In the genomic region with DNA sequence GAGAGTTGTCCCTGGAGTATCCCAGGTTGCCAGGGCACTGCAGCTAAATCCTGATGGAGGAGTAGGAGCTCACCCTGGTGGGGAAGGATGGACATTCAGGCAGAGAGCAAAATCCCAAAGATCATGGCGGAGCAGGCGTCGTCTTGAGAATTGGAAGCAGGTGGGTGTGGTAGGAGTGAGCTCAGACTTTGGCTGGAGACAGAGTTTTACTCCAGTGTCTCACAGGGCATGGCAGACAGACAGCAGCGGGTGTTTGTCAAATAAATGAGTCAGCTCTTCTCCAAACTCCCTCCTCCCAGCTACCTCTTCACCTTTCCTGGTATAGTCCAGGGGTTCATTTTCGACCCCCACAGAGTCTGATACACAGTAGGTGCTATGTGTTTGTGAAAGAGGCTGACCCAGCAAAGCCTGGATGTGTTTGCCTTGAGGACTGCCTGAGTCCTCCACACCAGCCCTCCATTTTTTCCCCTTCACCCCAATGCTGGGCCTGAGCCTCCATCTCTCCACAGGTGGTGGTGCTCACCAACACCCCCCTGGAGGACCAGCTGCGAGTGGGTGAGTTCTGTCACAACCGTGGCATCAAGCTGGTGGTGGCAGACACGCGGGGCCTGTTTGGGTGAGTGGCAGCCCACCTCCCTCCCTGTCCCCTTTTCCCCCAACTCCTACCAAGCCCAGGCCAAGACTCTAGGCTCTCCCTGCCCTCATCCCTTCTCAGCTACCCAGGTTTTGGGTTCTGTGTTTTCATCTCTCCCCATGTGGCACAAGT, we compare ENCODE assay signal across 12 cellular contexts. TPM values are rescaled to one million over a fixed set of nuclear protein-coding genes. Genes with fewer than 3 reads are reported as not detected.
A peak's percentile ranks its signal among the peaks of the same experiment; 100 is the strongest.
DNase-seq lines count a peak whose midpoint lies in the region; ATAC-seq and TF ChIP-seq lines count a peak whose summit lies in the region.
"Had no signal": no experiment of that assay in that cellular context is flagged by ENCODE, and none has a peak within 500 bp of the region (broad histone marks: within the 10 kb centered on the region; RNA-seq: fewer than 3 reads in every experiment).

No MANE protein-coding gene starts in this region.

- H3K4me2 ChIP-seq in IMR-90 (ENCODE audit: low read depth, low read length) = no peak overlapping the region

- ATAC-seq in IMR-90 (ENCODE audit: low read depth) = peak; percentile 34; the same call in 1 of the 2 replicates
- ATAC-seq in right lobe of liver = peak; percentile 41 to 85 (median 70)
- no peak for ATAC-seq in GM19452 (IDR thresholded peaks at IDR 0.05; ENCODE audit: unreplicated experiment)
- no peak for ATAC-seq in HG02610 (IDR thresholded peaks at IDR 0.05; ENCODE audit: unreplicated experiment)
- ATAC-seq in GM19324 (IDR thresholded peaks at IDR 0.05; ENCODE audit: low FRiP score, unreplicated experiment) = no peak

- peaks cover 18% of the 10 kb centered on the region for H3K4me1 ChIP-seq in IMR-90 (ENCODE audit: control insufficient read depth, insufficient read depth, low read length)
- peaks cover 8% of the 10 kb centered on the region for H3K4me1 ChIP-seq in colonic mucosa
- peaks cover 0 to 28% (median 0%) of the 10 kb centered on the region in 4 donors for H3K4me1 ChIP-seq in right lobe of liver

- POLR2A ChIA-PET in IMR-90 (lab: Charles Lee; ENCODE audit: unreplicated experiment) = no interaction called here

- TF ChIP-seq POLR2A in IMR-90 (IDR thresholded peaks at IDR 0.05; ENCODE audit: low read depth, low read length) = no peak
- no peak for TF ChIP-seq POLR2A in right lobe of liver (IDR thresholded peaks at IDR 0.05)

- peaks cover 42 to 65% of the 10 kb centered on the region in 2 experiments for H3K79me1 ChIP-seq in IMR-90 (ENCODE audit: low read depth in 1 of 2, low read length in 2 of 2)

- H2AK5ac ChIP-seq in IMR-90 (ENCODE audit: low read depth, low read length) = no peak overlapping the region

- no peak overlapping the region for H4K8ac ChIP-seq in IMR-90 (ENCODE audit: low read depth in 2 of 2, low read length in 2 of 2)

- no peak overlapping the region for H3K56ac ChIP-seq in IMR-90 (ENCODE audit: extremely low read depth, insufficient read depth, low read length)

- H4K91ac ChIP-seq in IMR-90 (ENCODE audit: insufficient read depth, low read depth, low read length) = no peak overlapping the region

- H3K27me3 ChIP-seq in IMR-90 (ENCODE audit: control insufficient read depth, insufficient read depth, low read length) (no peaks in the 10 kb centered on the region; the same call in 1 of the 2 replicates), colonic mucosa (no peaks in the 10 kb centered on the region), right lobe of liver (no peaks in the 10 kb centered on the region)

- no peak overlapping the region for H2BK20ac ChIP-seq in IMR-90 (ENCODE audit: low read depth, low read length)

- dilution Hi-C loops in IMR-90 (cut with HindIII; ENCODE audit: low sequenced_read_pairs, unreplicated experiment) = no loop called here

- no peak overlapping the region for H3K27ac ChIP-seq in IMR-90 (ENCODE audit: insufficient read depth, low read length)
- H3K27ac ChIP-seq in colonic mucosa = no peak overlapping the region
- H3K27ac ChIP-seq in right lobe of liver = peak overlapping the region in 1 of 3 donors; percentile 50
- H3K27ac ChIP-seq: lower lobe of right lung had no signal

- no peak overlapping the region for H3K14ac ChIP-seq in IMR-90 (replicated peaks; ENCODE audit: low read depth, low read length)

- no peak overlapping the region for H4K5ac ChIP-seq in IMR-90 (ENCODE audit: low read depth, low read length)

- H3K9ac ChIP-seq in IMR-90 (ENCODE audit: low read depth, low read length) (no peak overlapping the region), colonic mucosa (ENCODE audit: low read depth in 2 of 2, low read length in 2 of 2) (no peak overlapping the region)

- TF ChIP-seq RAD21 in IMR-90 (IDR thresholded peaks at IDR 0.05; ENCODE audit: low read length) = no peak

- H2BK120ac ChIP-seq in IMR-90 (ENCODE audit: low read depth, low read length) = no peak overlapping the region

- H2BK15ac ChIP-seq in IMR-90 (ENCODE audit: low read depth, low read length) = no peak overlapping the region

- H3K36me3 ChIP-seq in IMR-90 (ENCODE audit: control insufficient read depth, insufficient read depth, low read length) (peaks cover 83% of the 10 kb centered on the region), colonic mucosa (peaks cover 42% of the 10 kb centered on the region), right lobe of liver (peaks cover 9 to 72% (median 41%) of the 10 kb centered on the region in 4 donors)

- H3K4ac ChIP-seq in IMR-90 (ENCODE audit: low read depth, low read length) = no peak overlapping the region

- H2AK9ac ChIP-seq in IMR-90 (replicated peaks; ENCODE audit: low read depth, low read length, poor library complexity) = no peak overlapping the region

- 100% methylated on average over 2 of the region's 9 CpGs; no CpG with 5 or more reads in 1 of the 2 experiments for WGBS in IMR-90 (ENCODE audit: extremely low coverage in 2 of 2, insufficient read length in 1 of 2), 2 experiments
- no CpG with 5 or more reads among the region's 9 CpGs for WGBS in right lobe of liver (ENCODE audit: insufficient coverage, low coverage, low lambda C conversion rate, missing lambda C conversion rate)

- no peak overlapping the region for H2BK5ac ChIP-seq in IMR-90 (ENCODE audit: low read depth, low read length, poor library complexity, severe bottlenecking)

- in situ Hi-C loops in IMR-90 (cut with MboI; ENCODE audit: low sequenced_read_pairs) = loop anchor here (25.0 kb wide), 1 partner anchor 437 kb away; the partner anchor contains the start of gene CFP
- in situ Hi-C loops in ACHN (cut with HindIII; ENCODE audit: low pct_ligation_motif_present, low pct_unique_long_range_greater_than_20kb, low sequenced_read_pairs) = no loop called here

- H3K9me3 ChIP-seq in IMR-90 (ENCODE audit: control insufficient read depth, insufficient read depth, low read length) (no peaks in the 10 kb centered on the region), colonic mucosa (no peaks in the 10 kb centered on the region), right lobe of liver (no peaks in the 10 kb centered on the region)
- H3K9me3 ChIP-seq: lower lobe of right lung had no signal

- H3K4me3 ChIP-seq in IMR-90 (ENCODE audit: insufficient read depth, low read depth, low read length) = no peak overlapping the region
- H3K4me3 ChIP-seq in colonic mucosa = no peak overlapping the region
- no peak overlapping the region for H3K4me3 ChIP-seq in right lobe of liver
- H3K4me3 ChIP-seq: lower lobe of right lung had no signal

- no peak overlapping the region for H3K23ac ChIP-seq in IMR-90 (ENCODE audit: low read depth, low read length)

- peaks cover 78% of the 10 kb centered on the region for H4K20me1 ChIP-seq in IMR-90 (ENCODE audit: insufficient read depth, low read length)

- DNase-seq in AG09319 (ENCODE audit: extremely low read depth, low read depth) (peak; percentile 73), IMR-90 (peak; percentile 65), colonic mucosa (peak; percentile 65), right lobe of liver (no peak), ACHN (no peak)
- DNase-seq: DMS153, Karpas-422, lower lobe of right lung, OCI-M1 had no signal

- intact Hi-C loops in IMR-90 (cut with micrococcal nuclease) (no loop called here), colonic mucosa (cut with DNase I) (no loop called here), right lobe of liver (cut with DNase I) (no loop called here)

- BruUV-seq in IMR-90 (replicated peaks; lab: Mats Ljungman, UMichigan) = no TSS peak

- CTCF ChIA-PET in IMR-90 (lab: Yijun Ruan, JAX) = interaction anchor here (0.6 kb wide), 1 partner anchor 331 kb away, joined by 3 read pairs; no protein-coding TSS in a partner anchor

- H3K18ac ChIP-seq in IMR-90 (ENCODE audit: low read depth, low read length) = no peak overlapping the region

- H2AFZ ChIP-seq in IMR-90 (replicated peaks; ENCODE audit: low read length, poor library complexity) = no peak overlapping the region

- peaks cover 5% of the 10 kb centered on the region; the same call in 1 of the 2 replicates for H3K9me1 ChIP-seq in IMR-90 (ENCODE audit: insufficient read depth, low read length)

- TF ChIP-seq CTCF in AG09319 (IDR thresholded peaks at IDR 0.05; ENCODE audit: low read depth, low read length) (peak; percentile 50), IMR-90 (conservative IDR thresholded peaks at IDR 0.05; ENCODE audit: low read depth, low read length) (peak; percentile 25; the same call in 1 of the 2 replicates), colonic mucosa (IDR thresholded peaks at IDR 0.05) (no peak), right lobe of liver (IDR thresholded peaks at IDR 0.05) (peak in 2 of 4 donors; percentile 8 to 15)

RNA-seq across cellular contexts. Expression of gene UBA1, which starts 6.9 kb away (rescaled TPM):
- total RNA-seq in IMR-90 (2012; rRNA removed) (256 and 299 TPM in 2 replicates), colonic mucosa (100 to 1,000 TPM; 237 to 327 TPM), right lobe of liver (100 to 1,000 TPM in 4 of 6 experiments, 10 to 100 TPM in 2; 85.1 to 120 (median 107) TPM)
- polyA plus RNA-seq in IMR-90 (2012; rRNA removed) = 343 and 366 TPM in 2 replicates
- polyA plus RNA-seq in IMR-90 (2012; cell fraction: cytosol; rRNA removed) = 253 and 341 TPM in 2 replicates
- 285 and 480 TPM in 2 replicates for polyA plus RNA-seq in IMR-90 (2012; cell fraction: nucleus; rRNA removed; ENCODE audit: low replicate concordance)

RNA-seq across cellular contexts. Expression of gene CDK16, which starts 17.9 kb away (rescaled TPM):
- 69.4 and 85.3 TPM in 2 replicates for total RNA-seq in IMR-90 (2012; rRNA removed)
- 106 and 116 TPM in 2 replicates for polyA plus RNA-seq in IMR-90 (2012; rRNA removed)
- 72.0 and 131 TPM in 2 replicates for polyA plus RNA-seq in IMR-90 (2012; cell fraction: cytosol; rRNA removed)
- polyA plus RNA-seq in IMR-90 (2012; cell fraction: nucleus; rRNA removed; ENCODE audit: low replicate concordance) = 187 and 297 TPM in 2 replicates
- total RNA-seq in colonic mucosa = 100 to 1,000 TPM in 1 of 2 donors, 10 to 100 TPM in 1; 95.0 to 147 TPM
- total RNA-seq in right lobe of liver = 10 to 100 TPM; 14.6 to 37.4 (median 29.5) TPM

RNA-seq across cellular contexts. Expression of gene USP11, which starts 32.2 kb away (rescaled TPM):
- total RNA-seq in IMR-90 (2012; rRNA removed) (50.5 and 59.7 TPM in 2 replicates), colonic mucosa (10 to 100 TPM; 20.7 to 22.9 TPM), right lobe of liver (10 to 100 TPM in 3 of 6 experiments, 1 to 10 TPM in 3; 7.1 to 14.7 (median 11.4) TPM)
- polyA plus RNA-seq in IMR-90 (2012; rRNA removed) = 33.0 and 33.5 TPM in 2 replicates
- polyA plus RNA-seq in IMR-90 (2012; cell fraction: cytosol; rRNA removed) = 18.8 and 25.3 TPM in 2 replicates
- 110 and 113 TPM in 2 replicates for polyA plus RNA-seq in IMR-90 (2012; cell fraction: nucleus; rRNA removed; ENCODE audit: low replicate concordance)

RNA-seq across cellular contexts. Expression of gene RBM10, which starts 55.5 kb away (rescaled TPM):
- total RNA-seq in IMR-90 (2012; rRNA removed) (36.0 and 37.8 TPM in 2 replicates), colonic mucosa (10 to 100 TPM; 30.0 to 67.8 TPM), right lobe of liver (10 to 100 TPM; 12.5 to 20.8 (median 15.2) TPM)
- polyA plus RNA-seq in IMR-90 (2012; rRNA removed) = 33.4 and 38.3 TPM in 2 replicates
- 26.7 and 40.1 TPM in 2 replicates for polyA plus RNA-seq in IMR-90 (2012; cell fraction: cytosol; rRNA removed)
- 61.7 and 97.3 TPM in 2 replicates for polyA plus RNA-seq in IMR-90 (2012; cell fraction: nucleus; rRNA removed; ENCODE audit: low replicate concordance)

RNA-seq across cellular contexts. Expression of gene NDUFB11, which starts 56.1 kb away (rescaled TPM):
- total RNA-seq in IMR-90 (2012; rRNA removed) (17.0 and 24.4 TPM in 2 replicates), colonic mucosa (10 to 100 TPM; 84.6 to 97.1 TPM), right lobe of liver (10 to 100 TPM; 37.8 to 64.0 (median 50.7) TPM)
- 58.3 and 67.7 TPM in 2 replicates for polyA plus RNA-seq in IMR-90 (2012; rRNA removed)
- 115 and 212 TPM in 2 replicates for polyA plus RNA-seq in IMR-90 (2012; cell fraction: cytosol; rRNA removed)
- 20.4 and 29.9 TPM in 2 replicates for polyA plus RNA-seq in IMR-90 (2012; cell fraction: nucleus; rRNA removed; ENCODE audit: low replicate concordance)

Comparison
In these comparisons a context has a peak if more than half of its experiments do, and no peak if none do; other contexts are left out.
1. DNase-seq: peak in AG09319 (single experiment), IMR-90 (single experiment) and colonic mucosa (single experiment); none in right lobe of liver (0 of 3) and ACHN (single experiment).
2. ATAC-seq: peak in IMR-90 (single experiment) and right lobe of liver (4 of 4); none in GM19452 (single experiment), HG02610 (single experiment) and GM19324 (single experiment).